14 cellular contexts compared by ENCODE assay signal in genomic region chr1:230792691-230793462, GRCh38. TPM values are rescaled to one million over a fixed set of nuclear protein-coding genes. Genes with fewer than 3 reads are reported as not detected.
DNase-seq lines count a peak whose midpoint lies in the region; ATAC-seq, FAIRE-seq and TF ChIP-seq lines count a peak whose summit lies in the region.
"Had no signal": no experiment of that assay in that cellular context is flagged by ENCODE, and none has a peak within 500 bp of the region (broad histone marks: within the 10 kb centered on the region; RNA-seq: fewer than 3 reads in every experiment).

No MANE protein-coding gene starts in this region.

- H2AFZ ChIP-seq in PC-9: no peak overlapping the region

- H3K4me3 Mint-ChIP-seq in activated naive CD4-positive, alpha-beta T cell treated with anti-CD3 and anti-CD28 coated beads, Interleukin-2, amount 10 ng/mL, durations not matched to agents 7 days and 5 days: no peak overlapping the region
- H3K4me3 Mint-ChIP-seq: activated CD4-positive, alpha-beta T cell treated with anti-CD3 and anti-CD28 coated beads for 36 hours; dendritic cell treated with granulocyte-macrophage colony-stimulating factor and Interleukin-4, amounts not matched to agents 40 ng/mL and 50 ng/mL, for 4 days had no signal

- CTCF ChIA-PET in AG04450 (lab: Charles Lee): interaction anchor here (0.9 to 1.1 kb wide), 2 partner anchors 20 to 151 kb away, joined by 3 read pairs; no protein-coding TSS in a partner anchor
- CTCF ChIA-PET in PC-9 (lab: Charles Lee): no interaction called here
- CTCF ChIA-PET in activated naive CD4-positive, alpha-beta T cell treated with anti-CD3 and anti-CD28 coated beads, Interleukin-2, amount 10 ng/mL, durations not matched to agents 7 days and 5 days (lab: Charles Lee): no interaction called here

- H3K4me2 ChIP-seq in PC-9: no peak overlapping the region

- no peaks in the 10 kb centered on the region for H3K27me3 ChIP-seq in AG04450 (ENCODE audit: control insufficient read depth, insufficient read depth, low read length)
- H3K27me3 ChIP-seq in PC-9 (ENCODE audit: insufficient read depth, low read depth): peaks cover 8% of the 10 kb centered on the region
- no peaks in the 10 kb centered on the region for H3K27me3 ChIP-seq in gastroesophageal sphincter
- H3K27me3 ChIP-seq: suprapubic skin had no signal

- H3K27ac ChIP-seq in AG04450 (ENCODE audit: low read depth, low read length): no peak overlapping the region
- no peak overlapping the region for H3K27ac ChIP-seq in PC-9
- H3K27ac ChIP-seq in gastroesophageal sphincter: no peak overlapping the region
- H3K27ac ChIP-seq: suprapubic skin had no signal

- BruUV-seq in PC-9 (replicated peaks; lab: Mats Ljungman, UMichigan): no TSS peak

- H3K27me3 Mint-ChIP-seq in activated naive CD4-positive, alpha-beta T cell treated with anti-CD3 and anti-CD28 coated beads, Interleukin-2, amount 10 ng/mL, durations not matched to agents 7 days and 5 days: peaks cover 21% of the 10 kb centered on the region

- no peak for TF ChIP-seq EP300 in gastroesophageal sphincter (IDR thresholded peaks at IDR 0.05)

- no peaks in the 10 kb centered on the region for H3F3A ChIP-seq in PC-9 (ENCODE audit: insufficient read depth, low read depth)

- no peak overlapping the region for H3K4me3 ChIP-seq in AG04450 (ENCODE audit: low read depth, low read length)
- no peak overlapping the region for H3K4me3 ChIP-seq in PC-9
- H3K4me3 ChIP-seq in foreskin fibroblast (ENCODE audit: low read depth in 1 of 2, low read length in 2 of 2): no peak overlapping the region
- H3K4me3 ChIP-seq in gastroesophageal sphincter: no peak overlapping the region
- H3K4me3 ChIP-seq: suprapubic skin had no signal

- intact Hi-C loops in PC-9 (cut with micrococcal nuclease; ENCODE audit: unreplicated experiment): loop anchor here (1.0 kb wide), 1 partner anchor 161 kb away; no protein-coding TSS in a partner anchor

- no peaks in the 10 kb centered on the region for H3K9me2 ChIP-seq in PC-9 (ENCODE audit: insufficient read depth)

- ATAC-seq in gastroesophageal sphincter: no peak
- ATAC-seq: activated CD4-positive, alpha-beta T cell treated with anti-CD3 and anti-CD28 coated beads for 36 hours had no signal

- FAIRE-seq in GM12891 (lab: Jason Lieb, UNC): no peak

- H3K4me1 ChIP-seq in PC-9 (replicated peaks; ENCODE audit: insufficient read depth): no peaks in the 10 kb centered on the region
- peaks cover 0 to 4% (median 0%) of the 10 kb centered on the region in 3 donors for H3K4me1 ChIP-seq in gastroesophageal sphincter
- H3K4me1 ChIP-seq: suprapubic skin had no signal

- H4K20me1 ChIP-seq in PC-9 (ENCODE audit: insufficient read depth): no peaks in the 10 kb centered on the region

- no peaks in the 10 kb centered on the region for H3K9me3 Mint-ChIP-seq in activated naive CD4-positive, alpha-beta T cell treated with anti-CD3 and anti-CD28 coated beads, Interleukin-2, amount 10 ng/mL, durations not matched to agents 7 days and 5 days
- H3K9me3 Mint-ChIP-seq: dendritic cell treated with granulocyte-macrophage colony-stimulating factor and Interleukin-4, amounts not matched to agents 40 ng/mL and 50 ng/mL, for 4 days had no signal

- H3K4me1 Mint-ChIP-seq in activated naive CD4-positive, alpha-beta T cell treated with anti-CD3 and anti-CD28 coated beads, Interleukin-2, amount 10 ng/mL, durations not matched to agents 7 days and 5 days: no peaks in the 10 kb centered on the region
- H3K4me1 Mint-ChIP-seq: activated CD4-positive, alpha-beta T cell treated with anti-CD3 and anti-CD28 coated beads for 36 hours had no signal

- H3K27ac Mint-ChIP-seq in activated naive CD4-positive, alpha-beta T cell treated with anti-CD3 and anti-CD28 coated beads, Interleukin-2, amount 10 ng/mL, durations not matched to agents 7 days and 5 days: no peak overlapping the region
- H3K27ac Mint-ChIP-seq: activated CD4-positive, alpha-beta T cell treated with anti-CD3 and anti-CD28 coated beads for 36 hours; dendritic cell treated with granulocyte-macrophage colony-stimulating factor and Interleukin-4, amounts not matched to agents 40 ng/mL and 50 ng/mL, for 4 days had no signal

- DNase-seq in AG04450 (ENCODE audit: low read depth, low spot score) (no peak), GM10266 (ENCODE audit: extremely low spot score) (no peak), PC-9 (peak in 1 of 2 experiments; percentile 12), foreskin fibroblast (peak in 1 of 2 donors; percentile 28), GM12891 (ENCODE audit: insufficient read length, low spot score) (no peak), DMS114 treated with DMSO at 0.1 percent for 48 hours (lab: John Stamatoyannopoulos, UW; ENCODE audit: unreplicated experiment) (no peak)
- no peak for DNase-seq in activated naive CD4-positive, alpha-beta T cell treated with anti-CD3 and anti-CD28 coated beads, Interleukin-2, amount 10 ng/mL, durations not matched to agents 7 days and 5 days
- DNase-seq: activated CD4-positive, alpha-beta T cell treated with anti-CD3 and anti-CD28 coated beads for 36 hours; activated effector memory CD4-positive, alpha-beta T cell treated with anti-CD3 and anti-CD28 coated beads, Interleukin-2, amount 50 U/mL, for 16 hours; MV-4-11 had no signal

- H3K79me2 ChIP-seq in PC-9 (ENCODE audit: low read depth): no peaks in the 10 kb centered on the region

- TF ChIP-seq CTCF in AG04450 (IDR thresholded peaks at IDR 0.05; ENCODE audit: low read depth, low read length): peak; percentile 33; the same call in 1 of the 2 replicates
- TF ChIP-seq CTCF in GM10266 (IDR thresholded peaks at IDR 0.05; ENCODE audit: control insufficient read depth, insufficient read depth, low read depth, missing control alignments): peak; percentile 25
- peak; percentile 46 for TF ChIP-seq CTCF in PC-9 (conservative IDR thresholded peaks at IDR 0.05)
- TF ChIP-seq CTCF in foreskin fibroblast (IDR thresholded peaks at IDR 0.05; ENCODE audit: low read depth, low read length): peak; percentile 13
- TF ChIP-seq CTCF in gastroesophageal sphincter (IDR thresholded peaks at IDR 0.05): no peak

- no peaks in the 10 kb centered on the region for H3K36me3 Mint-ChIP-seq in activated naive CD4-positive, alpha-beta T cell treated with anti-CD3 and anti-CD28 coated beads, Interleukin-2, amount 10 ng/mL, durations not matched to agents 7 days and 5 days

- TF ChIP-seq POLR2A in GM12891 (IDR thresholded peaks at IDR 0.05; ENCODE audit: low read depth, low read length) (no peak), gastroesophageal sphincter (IDR thresholded peaks at IDR 0.05) (no peak)

- 77 to 88% methylated on average over 5 to 8 of the region's 13 CpGs for WGBS in gastroesophageal sphincter (ENCODE audit: low coverage in 1 of 2), 2 donors

- H3K9me3 ChIP-seq in AG04450 (ENCODE audit: control insufficient read depth, insufficient read depth, low read length): no peaks in the 10 kb centered on the region; the same call in 1 of the 2 replicates
- no peaks in the 10 kb centered on the region for H3K9me3 ChIP-seq in PC-9 (ENCODE audit: insufficient read depth, low read depth)
- H3K9me3 ChIP-seq in gastroesophageal sphincter: no peaks in the 10 kb centered on the region
- H3K9me3 ChIP-seq: suprapubic skin had no signal

- H3K36me3 ChIP-seq in PC-9 (ENCODE audit: low read depth) (no peaks in the 10 kb centered on the region), gastroesophageal sphincter (no peaks in the 10 kb centered on the region)
- H3K36me3 ChIP-seq: suprapubic skin had no signal

- POLR2A ChIA-PET in AG04450 (lab: Yijun Ruan, JAX): no interaction called here
- POLR2A ChIA-PET in PC-9 (lab: Charles Lee; ENCODE audit: unreplicated experiment): no interaction called here

TF ChIP-seq in GM12891, 5 proteins besides CTCF, POLR2A, EP300 and RAD21:
- TF ChIP-seq TAF1 (IDR thresholded peaks at IDR 0.05; ENCODE audit: low read depth, low read length) (no peak), PAX5 (IDR thresholded peaks at IDR 0.05; ENCODE audit: insufficient read depth, low read length, severe bottlenecking) (no peak), POLR2AphosphoS5 (IDR thresholded peaks at IDR 0.05; ENCODE audit: low read depth, low read length) (no peak), POU2F2 (IDR thresholded peaks at IDR 0.05; ENCODE audit: low read depth, low read length) (no peak), SPI1 (IDR thresholded peaks at IDR 0.05; ENCODE audit: low read depth, low read length) (no peak)

RNA-seq across cellular contexts. Expression of gene CAPN9, which starts 45.7 kb away (rescaled TPM):
- polyA plus RNA-seq in AG04450 (2011; rRNA removed): 0.24 and 0.33 TPM in 2 replicates
- 0.30 and 0.32 TPM in 2 replicates for polyA minus RNA-seq in AG04450 (2011; rRNA and poly(A)+ RNA removed)
- not detected in 2 replicates for total RNA-seq in PC-9 (2021)
- polyA plus RNA-seq in GM12891 (2012; ENCODE audit: low read depth, missing spikeins): not detected
- total RNA-seq in gastroesophageal sphincter: 1 to 10 TPM in 1 of 4 donors, not detected in 3; 1.2 TPM
- total RNA-seq: activated CD4-positive, alpha-beta T cell treated with anti-CD3 and anti-CD28 coated beads for 36 hours; mononuclear cell had no signal

Comparison
In these comparisons a context has a peak if more than half of its experiments do, and no peak if none do; other contexts are left out.
1. CTCF ChIP-seq: peak in AG04450 (single experiment), GM10266 (single experiment), PC-9 (single experiment) and foreskin fibroblast (single experiment); none in gastroesophageal sphincter (0 of 4).